ENCODE assay signal across 1 cellular context in the genomic region with DNA sequence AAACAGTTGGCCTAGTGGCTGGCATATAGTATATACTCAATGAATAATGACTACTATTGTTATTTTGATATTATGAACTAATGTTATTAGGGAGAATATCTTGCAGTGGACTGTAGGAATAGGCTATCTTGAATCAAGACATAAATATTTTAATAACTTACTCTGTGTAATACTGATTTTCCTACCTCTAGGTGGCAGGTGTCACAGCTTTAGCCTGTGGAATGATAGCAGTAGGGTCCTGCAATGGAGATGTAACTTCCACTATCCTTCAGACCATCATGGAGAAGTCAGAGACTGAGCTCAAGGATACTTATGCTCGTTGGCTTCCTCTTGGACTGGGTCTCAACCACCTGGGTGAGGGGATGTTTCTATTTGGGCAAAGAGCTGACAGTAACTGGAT.
TF ChIP-seq lines count a peak whose summit lies in the region.

No MANE protein-coding gene starts in this region.

TF ChIP-seq in GM23338, 12 proteins besides CTCF, POLR2A, EP300 and RAD21 (continued from another document):
- TF ChIP-seq, protein P1, sequence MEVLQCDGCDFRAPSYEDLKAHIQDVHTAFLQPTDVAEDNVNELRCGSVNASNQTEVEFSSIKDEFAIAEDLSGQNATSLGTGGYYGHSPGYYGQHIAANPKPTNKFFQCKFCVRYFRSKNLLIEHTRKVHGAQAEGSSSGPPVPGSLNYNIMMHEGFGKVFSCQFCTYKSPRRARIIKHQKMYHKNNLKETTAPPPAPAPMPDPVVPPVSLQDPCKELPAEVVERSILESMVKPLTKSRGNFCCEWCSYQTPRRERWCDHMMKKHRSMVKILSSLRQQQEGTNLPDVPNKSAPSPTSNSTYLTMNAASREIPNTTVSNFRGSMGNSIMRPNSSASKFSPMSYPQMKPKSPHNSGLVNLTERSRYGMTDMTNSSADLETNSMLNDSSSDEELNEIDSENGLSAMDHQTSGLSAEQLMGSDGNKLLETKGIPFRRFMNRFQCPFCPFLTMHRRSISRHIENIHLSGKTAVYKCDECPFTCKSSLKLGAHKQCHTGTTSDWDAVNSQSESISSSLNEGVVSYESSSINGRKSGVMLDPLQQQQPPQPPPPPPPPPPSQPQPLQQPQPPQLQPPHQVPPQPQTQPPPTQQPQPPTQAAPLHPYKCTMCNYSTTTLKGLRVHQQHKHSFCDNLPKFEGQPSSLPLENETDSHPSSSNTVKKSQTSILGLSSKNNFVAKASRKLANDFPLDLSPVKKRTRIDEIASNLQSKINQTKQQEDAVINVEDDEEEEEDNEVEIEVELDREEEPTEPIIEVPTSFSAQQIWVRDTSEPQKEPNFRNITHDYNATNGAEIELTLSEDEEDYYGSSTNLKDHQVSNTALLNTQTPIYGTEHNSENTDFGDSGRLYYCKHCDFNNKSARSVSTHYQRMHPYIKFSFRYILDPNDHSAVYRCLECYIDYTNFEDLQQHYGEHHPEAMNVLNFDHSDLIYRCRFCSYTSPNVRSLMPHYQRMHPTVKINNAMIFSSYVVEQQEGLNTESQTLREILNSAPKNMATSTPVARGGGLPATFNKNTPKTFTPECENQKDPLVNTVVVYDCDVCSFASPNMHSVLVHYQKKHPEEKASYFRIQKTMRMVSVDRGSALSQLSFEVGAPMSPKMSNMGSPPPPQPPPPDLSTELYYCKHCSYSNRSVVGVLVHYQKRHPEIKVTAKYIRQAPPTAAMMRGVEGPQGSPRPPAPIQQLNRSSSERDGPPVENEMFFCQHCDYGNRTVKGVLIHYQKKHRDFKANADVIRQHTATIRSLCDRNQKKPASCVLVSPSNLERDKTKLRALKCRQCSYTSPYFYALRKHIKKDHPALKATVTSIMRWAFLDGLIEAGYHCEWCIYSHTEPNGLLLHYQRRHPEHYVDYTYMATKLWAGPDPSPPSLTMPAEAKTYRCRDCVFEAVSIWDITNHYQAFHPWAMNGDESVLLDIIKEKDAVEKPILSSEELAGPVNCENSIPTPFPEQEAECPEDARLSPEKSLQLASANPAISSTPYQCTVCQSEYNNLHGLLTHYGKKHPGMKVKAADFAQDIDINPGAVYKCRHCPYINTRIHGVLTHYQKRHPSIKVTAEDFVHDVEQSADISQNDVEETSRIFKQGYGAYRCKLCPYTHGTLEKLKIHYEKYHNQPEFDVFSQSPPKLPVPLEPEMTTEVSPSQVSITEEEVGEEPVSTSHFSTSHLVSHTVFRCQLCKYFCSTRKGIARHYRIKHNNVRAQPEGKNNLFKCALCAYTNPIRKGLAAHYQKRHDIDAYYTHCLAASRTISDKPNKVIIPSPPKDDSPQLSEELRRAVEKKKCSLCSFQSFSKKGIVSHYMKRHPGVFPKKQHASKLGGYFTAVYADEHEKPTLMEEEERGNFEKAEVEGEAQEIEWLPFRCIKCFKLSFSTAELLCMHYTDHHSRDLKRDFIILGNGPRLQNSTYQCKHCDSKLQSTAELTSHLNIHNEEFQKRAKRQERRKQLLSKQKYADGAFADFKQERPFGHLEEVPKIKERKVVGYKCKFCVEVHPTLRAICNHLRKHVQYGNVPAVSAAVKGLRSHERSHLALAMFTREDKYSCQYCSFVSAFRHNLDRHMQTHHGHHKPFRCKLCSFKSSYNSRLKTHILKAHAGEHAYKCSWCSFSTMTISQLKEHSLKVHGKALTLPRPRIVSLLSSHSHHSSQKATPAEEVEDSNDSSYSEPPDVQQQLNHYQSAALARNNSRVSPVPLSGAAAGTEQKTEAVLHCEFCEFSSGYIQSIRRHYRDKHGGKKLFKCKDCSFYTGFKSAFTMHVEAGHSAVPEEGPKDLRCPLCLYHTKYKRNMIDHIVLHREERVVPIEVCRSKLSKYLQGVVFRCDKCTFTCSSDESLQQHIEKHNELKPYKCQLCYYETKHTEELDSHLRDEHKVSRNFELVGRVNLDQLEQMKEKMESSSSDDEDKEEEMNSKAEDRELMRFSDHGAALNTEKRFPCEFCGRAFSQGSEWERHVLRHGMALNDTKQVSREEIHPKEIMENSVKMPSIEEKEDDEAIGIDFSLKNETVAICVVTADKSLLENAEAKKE (CRISPR knock-in tag; IDR thresholded peaks at IDR 0.05), result no peak
- no peak for TF ChIP-seq STAT1 (IDR thresholded peaks at IDR 0.05; ENCODE audit: unreplicated experiment)
- no peak for TF ChIP-seq NANOG (IDR thresholded peaks at IDR 0.05; ENCODE audit: borderline replicate concordance)
- no peak for TF ChIP-seq POLR2AphosphoS5 (IDR thresholded peaks at IDR 0.05; ENCODE audit: low read depth)
- no peak for TF ChIP-seq JUNB (IDR thresholded peaks at IDR 0.05; ENCODE audit: unreplicated experiment)
- no peak for TF ChIP-seq EZH2 (IDR thresholded peaks at IDR 0.05; ENCODE audit: low read depth, unreplicated experiment)
- TF ChIP-seq EZH2phosphoT487 (IDR thresholded peaks at IDR 0.05; ENCODE audit: unreplicated experiment), result no peak
- TF ChIP-seq, protein P2, sequence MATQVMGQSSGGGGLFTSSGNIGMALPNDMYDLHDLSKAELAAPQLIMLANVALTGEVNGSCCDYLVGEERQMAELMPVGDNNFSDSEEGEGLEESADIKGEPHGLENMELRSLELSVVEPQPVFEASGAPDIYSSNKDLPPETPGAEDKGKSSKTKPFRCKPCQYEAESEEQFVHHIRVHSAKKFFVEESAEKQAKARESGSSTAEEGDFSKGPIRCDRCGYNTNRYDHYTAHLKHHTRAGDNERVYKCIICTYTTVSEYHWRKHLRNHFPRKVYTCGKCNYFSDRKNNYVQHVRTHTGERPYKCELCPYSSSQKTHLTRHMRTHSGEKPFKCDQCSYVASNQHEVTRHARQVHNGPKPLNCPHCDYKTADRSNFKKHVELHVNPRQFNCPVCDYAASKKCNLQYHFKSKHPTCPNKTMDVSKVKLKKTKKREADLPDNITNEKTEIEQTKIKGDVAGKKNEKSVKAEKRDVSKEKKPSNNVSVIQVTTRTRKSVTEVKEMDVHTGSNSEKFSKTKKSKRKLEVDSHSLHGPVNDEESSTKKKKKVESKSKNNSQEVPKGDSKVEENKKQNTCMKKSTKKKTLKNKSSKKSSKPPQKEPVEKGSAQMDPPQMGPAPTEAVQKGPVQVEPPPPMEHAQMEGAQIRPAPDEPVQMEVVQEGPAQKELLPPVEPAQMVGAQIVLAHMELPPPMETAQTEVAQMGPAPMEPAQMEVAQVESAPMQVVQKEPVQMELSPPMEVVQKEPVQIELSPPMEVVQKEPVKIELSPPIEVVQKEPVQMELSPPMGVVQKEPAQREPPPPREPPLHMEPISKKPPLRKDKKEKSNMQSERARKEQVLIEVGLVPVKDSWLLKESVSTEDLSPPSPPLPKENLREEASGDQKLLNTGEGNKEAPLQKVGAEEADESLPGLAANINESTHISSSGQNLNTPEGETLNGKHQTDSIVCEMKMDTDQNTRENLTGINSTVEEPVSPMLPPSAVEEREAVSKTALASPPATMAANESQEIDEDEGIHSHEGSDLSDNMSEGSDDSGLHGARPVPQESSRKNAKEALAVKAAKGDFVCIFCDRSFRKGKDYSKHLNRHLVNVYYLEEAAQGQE (IDR thresholded peaks at IDR 0.05; ENCODE audit: unreplicated experiment), result no peak
- no peak for TF ChIP-seq ZNF114 (CRISPR knock-in tag; IDR thresholded peaks at IDR 0.05)
- TF ChIP-seq, protein P3, sequence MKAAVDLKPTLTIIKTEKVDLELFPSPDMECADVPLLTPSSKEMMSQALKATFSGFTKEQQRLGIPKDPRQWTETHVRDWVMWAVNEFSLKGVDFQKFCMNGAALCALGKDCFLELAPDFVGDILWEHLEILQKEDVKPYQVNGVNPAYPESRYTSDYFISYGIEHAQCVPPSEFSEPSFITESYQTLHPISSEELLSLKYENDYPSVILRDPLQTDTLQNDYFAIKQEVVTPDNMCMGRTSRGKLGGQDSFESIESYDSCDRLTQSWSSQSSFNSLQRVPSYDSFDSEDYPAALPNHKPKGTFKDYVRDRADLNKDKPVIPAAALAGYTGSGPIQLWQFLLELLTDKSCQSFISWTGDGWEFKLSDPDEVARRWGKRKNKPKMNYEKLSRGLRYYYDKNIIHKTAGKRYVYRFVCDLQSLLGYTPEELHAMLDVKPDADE (IDR thresholded peaks at IDR 0.05), result no peak
TF ChIP-seq in GM23338: peak in this region for 0.
